In genomic region chr19:2431318-2432055, GRCh38 we compare ENCODE assay signal across 23 cellular contexts.
"Had no signal": no experiment of that assay in that cellular context is flagged by ENCODE, and none has a peak within 500 bp of the region (broad histone marks: within the 10 kb centered on the region; RNA-seq: fewer than 3 reads in every experiment).

No MANE protein-coding gene starts in this region.

- H3K27ac Mint-ChIP-seq: activated CD8-positive, alpha-beta T cell treated with anti-CD3 and anti-CD28 coated beads for 36 hours; activated naive CD8-positive, alpha-beta T cell treated with anti-CD3 and anti-CD28 coated beads, Interleukin-2, amount 10 ng/mL, durations not matched to agents 7 days and 5 days; activated T-helper 2 cell treated with anti-CD3 and anti-CD28 coated beads, Interferon-gamma antibody, Interleukin-2, Interleukin-4, amounts not matched to agents 10 μg/mL and 5 μg/mL and 100 μg/mL, durations not matched to agents 14 hours and 24 hours and 36 hours had no signal

- H3K4me3 Mint-ChIP-seq: activated CD8-positive, alpha-beta T cell treated with anti-CD3 and anti-CD28 coated beads for 36 hours; activated naive CD8-positive, alpha-beta T cell treated with anti-CD3 and anti-CD28 coated beads, Interleukin-2, amount 10 ng/mL, durations not matched to agents 7 days and 5 days; immature natural killer cell; natural killer cell had no signal

- DNase-seq: activated CD4-positive, alpha-beta T cell treated with anti-CD3 and anti-CD28 coated beads for 48 hours; activated CD8-positive, alpha-beta T cell treated with anti-CD3 and anti-CD28 coated beads for 36 hours; activated naive CD4-positive, alpha-beta T cell; activated naive CD8-positive, alpha-beta T cell treated with anti-CD3 and anti-CD28 coated beads, Interleukin-2, amount 10 ng/mL, durations not matched to agents 7 days and 5 days; amniotic stem cell; dermis blood vessel endothelial cell; effector CD8-positive, alpha-beta T cell; erythroblast; foreskin fibroblast; immature natural killer cell; left ventricle myocardium inferior; midbrain; natural killer cell; sigmoid colon; SK-N-SH; stimulated activated CD4-positive, alpha-beta T cell treated with anti-CD3 and anti-CD28 coated beads, Interleukin-2, amount 100 ng/mL, for 48 hours; stimulated activated CD8-positive, alpha-beta memory T cell treated with anti-CD3 and anti-CD28 coated beads, Interleukin-4, amount 100 ng/mL, for 48 hours; stimulated activated naive CD4-positive, alpha-beta T cell treated with Interleukin-2 at 50 U/mL for 16 hours; substantia nigra; thyroid gland had no signal

- H3K36me3 Mint-ChIP-seq: immature natural killer cell, natural killer cell had no signal

- H3K9me3 Mint-ChIP-seq: activated CD8-positive, alpha-beta T cell treated with anti-CD3 and anti-CD28 coated beads for 36 hours; activated naive CD8-positive, alpha-beta T cell treated with anti-CD3 and anti-CD28 coated beads, Interleukin-2, amount 10 ng/mL, durations not matched to agents 7 days and 5 days; activated T-helper 2 cell treated with anti-CD3 and anti-CD28 coated beads, Interferon-gamma antibody, Interleukin-2, Interleukin-4, amounts not matched to agents 10 μg/mL and 5 μg/mL and 100 μg/mL, durations not matched to agents 14 hours and 24 hours and 36 hours; immature natural killer cell; natural killer cell had no signal

- H3K27ac ChIP-seq: left ventricle myocardium inferior, pancreas, sigmoid colon, thyroid gland had no signal

- H3K27me3 ChIP-seq: pancreas, sigmoid colon, thyroid gland had no signal

- H3K27me3 Mint-ChIP-seq: activated CD8-positive, alpha-beta T cell treated with anti-CD3 and anti-CD28 coated beads for 36 hours; activated naive CD8-positive, alpha-beta T cell treated with anti-CD3 and anti-CD28 coated beads, Interleukin-2, amount 10 ng/mL, durations not matched to agents 7 days and 5 days had no signal

- H3K9me3 ChIP-seq: left ventricle myocardium inferior, pancreas, sigmoid colon, SK-N-SH, thyroid gland had no signal

- ATAC-seq: activated CD8-positive, alpha-beta T cell treated with anti-CD3 and anti-CD28 coated beads for 36 hours; natural killer cell; pancreas had no signal

- H3K4me3 ChIP-seq: left ventricle myocardium inferior, pancreas, sigmoid colon, smooth muscle cell, thyroid gland had no signal
